8 cellular contexts compared by ENCODE assay signal in the genomic region with DNA sequence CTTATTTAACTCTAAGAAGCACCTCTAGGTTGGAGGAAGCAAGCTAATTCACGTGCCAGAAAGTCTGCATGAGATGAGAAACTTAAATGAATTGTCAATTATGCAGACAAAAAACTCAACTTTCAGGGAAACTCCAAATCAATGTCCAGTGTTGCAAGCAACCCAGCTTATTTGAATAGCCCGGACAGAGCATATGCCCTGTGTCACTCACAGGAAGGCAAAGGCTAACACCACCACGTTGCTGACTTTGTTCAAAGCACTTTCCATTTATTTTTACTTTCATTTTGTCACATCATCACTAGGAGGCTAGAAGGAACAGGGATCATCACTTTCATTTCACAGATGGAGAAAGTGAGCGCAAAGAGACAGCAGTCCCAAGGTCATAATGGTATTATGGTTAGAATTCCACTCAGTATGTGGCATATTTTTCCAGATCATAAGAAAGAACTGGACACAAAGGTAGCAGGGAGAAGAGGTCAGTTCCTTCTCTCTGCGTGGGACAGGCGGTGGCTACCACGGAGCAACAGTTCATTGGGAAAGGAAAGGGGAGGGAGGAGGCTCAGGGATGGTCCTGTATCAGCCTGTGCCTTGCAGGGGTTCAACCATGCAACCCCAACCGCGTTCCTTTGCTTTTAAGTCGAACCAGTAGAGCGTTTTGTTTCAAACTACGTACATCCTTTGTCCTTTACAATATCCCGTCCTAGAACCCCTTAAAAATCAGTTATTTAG. TPM values are rescaled to one million over a fixed set of nuclear protein-coding genes. Genes with fewer than 3 reads are reported as not detected.
DNase-seq lines count a peak whose midpoint lies in the region; ATAC-seq, FAIRE-seq and TF ChIP-seq lines count a peak whose summit lies in the region.

No MANE protein-coding gene starts in this region.

- ATAC-seq in heart left ventricle (peak in 2 of 4 donors; percentile 6 to 13), HG03039 (IDR thresholded peaks at IDR 0.05; ENCODE audit: unreplicated experiment) (no peak), HG02759 (IDR thresholded peaks at IDR 0.05; ENCODE audit: unreplicated experiment) (no peak)

- H3K9ac ChIP-seq in parathyroid adenoma, result no peak overlapping the region

- H2AFZ ChIP-seq in parathyroid adenoma, result peak overlapping the region; percentile 66

- no peaks in the 10 kb centered on the region for H3K79me2 ChIP-seq in parathyroid adenoma

- TF ChIP-seq POLR2A in GM12891 (IDR thresholded peaks at IDR 0.05; ENCODE audit: low read depth, low read length) (peak; percentile 58; the same call in 1 of the 2 replicates), heart left ventricle (IDR thresholded peaks at IDR 0.05) (no peak)

- FAIRE-seq in GM12891 (lab: Jason Lieb, UNC) (peak; percentile 82), HTR-8/SVneo (lab: Jason Lieb, UNC) (peak; percentile 33)

- no peaks in the 10 kb centered on the region for H3K9me3 ChIP-seq in heart left ventricle
- no peaks in the 10 kb centered on the region for H3K9me3 ChIP-seq in parathyroid adenoma (ENCODE audit: control insufficient read depth, low read length)

- intact Hi-C loops in heart left ventricle (cut with DNase I), result loop anchor here in 8 of 10 donors (2.0 to 10.0 kb wide), 9 partner anchors 32 to 108 kb away; no protein-coding TSS in a partner anchor

- peak in 2 of 12 donors; percentile 14 to 35 for TF ChIP-seq CTCF in heart left ventricle (IDR thresholded peaks at IDR 0.05)
- no peak for TF ChIP-seq CTCF in parathyroid adenoma (IDR thresholded peaks at IDR 0.05)

- H3K4me2 ChIP-seq in parathyroid adenoma (ENCODE audit: low read length), result peak overlapping the region; percentile 56

- peaks cover 0 to 15% (median 5%) of the 10 kb centered on the region in 9 donors for H3K36me3 ChIP-seq in heart left ventricle
- no peaks in the 10 kb centered on the region for H3K36me3 ChIP-seq in parathyroid adenoma (ENCODE audit: control insufficient read depth, insufficient read depth, low read length)

- DNase-seq in AG08395 (ENCODE audit: low spot score) (peak; percentile 51), GM12891 (ENCODE audit: insufficient read length, low spot score) (peak; percentile 30), HTR-8/SVneo (ENCODE audit: insufficient read length, low spot score) (no peak), heart left ventricle (peak in 2 of 5 donors; percentile 45)
- DNase-seq in activated T-cell treated with anti-CD3 and anti-CD28 coated beads, Interleukin-2, amount 50 U/mL, for 48 hours, result peak; percentile 34 to 41

- WGBS in heart left ventricle, 4 donors, result 0 to 2% (median 1%) methylated on average over 13 of the region's 13 CpGs

- H3K4me3 ChIP-seq in heart left ventricle, result peak overlapping the region; percentile 73 to 97 (median 88)
- H3K4me3 ChIP-seq in parathyroid adenoma (ENCODE audit: low read depth, low read length), result peak overlapping the region; percentile 43

- H3K27ac ChIP-seq in heart left ventricle, result peak overlapping the region; percentile 82 to 99 (median 94)
- peak overlapping the region; percentile 63 for H3K27ac ChIP-seq in parathyroid adenoma

- H3K27me3 ChIP-seq in heart left ventricle (no peaks in the 10 kb centered on the region), parathyroid adenoma (ENCODE audit: control insufficient read depth, insufficient read depth, low read length) (no peaks in the 10 kb centered on the region)

- H3K4me1 ChIP-seq in heart left ventricle (peaks cover 16 to 70% (median 60%) of the 10 kb centered on the region in 12 donors), parathyroid adenoma (peaks cover 3% of the 10 kb centered on the region)

TF ChIP-seq in GM12891, 5 proteins besides CTCF, POLR2A, EP300 and RAD21:
- TF ChIP-seq TAF1 (IDR thresholded peaks at IDR 0.05; ENCODE audit: low read depth, low read length) (peak; percentile 34; the same call in 1 of the 2 replicates), POU2F2 (IDR thresholded peaks at IDR 0.05; ENCODE audit: low read depth, low read length) (no peak), SPI1 (IDR thresholded peaks at IDR 0.05; ENCODE audit: low read depth, low read length) (no peak), POLR2AphosphoS5 (IDR thresholded peaks at IDR 0.05; ENCODE audit: low read depth, low read length) (peak; percentile 40; the same call in 1 of the 2 replicates)

RNA-seq across cellular contexts. Expression of a gene that starts 1.2 kb away (rescaled TPM):
- 11.3 TPM for polyA plus RNA-seq in GM12891 (2012; ENCODE audit: low read depth, missing spikeins)
- total RNA-seq in heart left ventricle, result 100 to 1,000 TPM in 6 of 9 donors, 10 to 100 TPM in 3; 68.1 to 211 (median 121) TPM
- 10 to 100 TPM; 23.7 to 39.0 TPM for polyA plus RNA-seq in heart left ventricle
